1 cellular context compared by ENCODE assay signal in genomic region chr17:35539659-35540026, GRCh38.
TF ChIP-seq lines count a peak whose summit lies in the region.

No MANE protein-coding gene starts in this region.

TF ChIP-seq in HEK293, 187 proteins besides CTCF, POLR2A, EP300 and RAD21 (continued from another document):
- TF ChIP-seq, protein P1, sequence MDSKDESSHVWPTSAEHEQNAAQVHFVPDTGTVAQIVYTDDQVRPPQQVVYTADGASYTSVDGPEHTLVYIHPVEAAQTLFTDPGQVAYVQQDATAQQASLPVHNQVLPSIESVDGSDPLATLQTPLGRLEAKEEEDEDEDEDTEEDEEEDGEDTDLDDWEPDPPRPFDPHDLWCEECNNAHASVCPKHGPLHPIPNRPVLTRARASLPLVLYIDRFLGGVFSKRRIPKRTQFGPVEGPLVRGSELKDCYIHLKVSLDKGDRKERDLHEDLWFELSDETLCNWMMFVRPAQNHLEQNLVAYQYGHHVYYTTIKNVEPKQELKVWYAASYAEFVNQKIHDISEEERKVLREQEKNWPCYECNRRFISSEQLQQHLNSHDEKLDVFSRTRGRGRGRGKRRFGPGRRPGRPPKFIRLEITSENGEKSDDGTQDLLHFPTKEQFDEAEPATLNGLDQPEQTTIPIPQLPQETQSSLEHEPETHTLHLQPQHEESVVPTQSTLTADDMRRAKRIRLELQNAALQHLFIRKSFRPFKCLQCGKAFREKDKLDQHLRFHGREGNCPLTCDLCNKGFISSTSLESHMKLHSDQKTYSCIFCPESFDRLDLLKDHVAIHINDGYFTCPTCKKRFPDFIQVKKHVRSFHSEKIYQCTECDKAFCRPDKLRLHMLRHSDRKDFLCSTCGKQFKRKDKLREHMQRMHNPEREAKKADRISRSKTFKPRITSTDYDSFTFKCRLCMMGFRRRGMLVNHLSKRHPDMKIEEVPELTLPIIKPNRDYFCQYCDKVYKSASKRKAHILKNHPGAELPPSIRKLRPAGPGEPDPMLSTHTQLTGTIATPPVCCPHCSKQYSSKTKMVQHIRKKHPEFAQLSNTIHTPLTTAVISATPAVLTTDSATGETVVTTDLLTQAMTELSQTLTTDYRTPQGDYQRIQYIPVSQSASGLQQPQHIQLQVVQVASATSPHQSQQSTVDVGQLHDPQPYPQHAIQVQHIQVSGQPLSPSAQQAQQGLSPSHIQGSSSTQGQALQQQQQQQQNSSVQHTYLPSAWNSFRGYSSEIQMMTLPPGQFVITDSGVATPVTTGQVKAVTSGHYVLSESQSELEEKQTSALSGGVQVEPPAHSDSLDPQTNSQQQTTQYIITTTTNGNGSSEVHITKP (tag by site-specific recombination; IDR thresholded peaks at IDR 0.05): 0 out of 2 replicates have a peak, but pooled peaks have one; percentile 21
- TF ChIP-seq ZBTB17 (tag by site-specific recombination; IDR thresholded peaks at IDR 0.05) (0 out of 2 replicates have a peak, but pooled peaks have one; percentile 0), ZNF335 (tag by site-specific recombination; conservative IDR thresholded peaks at IDR 0.05) (0 out of 2 replicates have a peak, but pooled peaks have one; percentile 1)
